Comparison of ENCODE assay signal across 1 cellular context in the genomic region with DNA sequence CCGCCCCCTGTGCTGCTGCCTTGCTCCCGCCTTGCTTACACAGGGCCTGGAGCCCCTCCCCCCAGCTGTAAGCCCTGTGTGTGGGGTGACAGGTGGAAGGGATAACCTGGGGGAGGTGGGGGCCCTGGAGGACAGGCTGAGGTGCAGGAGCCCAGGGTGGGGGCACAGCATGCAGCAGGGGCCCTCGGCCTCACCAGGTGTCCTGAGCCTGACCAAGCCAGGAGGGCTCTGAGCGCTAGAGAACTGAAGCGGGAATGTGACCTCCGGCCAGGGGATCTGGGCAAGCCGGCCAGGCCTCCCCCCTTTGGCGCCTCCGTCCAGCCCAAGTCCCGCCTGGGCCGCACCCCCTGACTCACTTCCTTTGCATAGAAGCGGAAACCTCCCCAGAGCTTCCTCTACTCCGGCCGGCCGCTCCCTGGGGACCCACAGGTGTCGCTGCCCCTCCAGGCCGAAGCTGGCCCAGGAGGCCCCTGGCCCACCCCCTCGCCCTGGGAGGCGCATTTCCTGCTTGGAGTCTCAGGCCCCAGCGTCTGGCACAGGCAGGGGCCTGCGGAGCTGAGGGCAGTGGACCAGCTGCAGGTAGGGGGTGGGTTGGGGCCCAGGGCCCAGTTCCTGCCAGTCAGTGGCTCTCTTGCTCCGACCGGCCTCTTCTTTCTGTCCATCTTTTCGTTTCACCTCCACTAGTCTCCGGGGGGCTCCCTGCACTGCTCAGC.
TF ChIP-seq lines count a peak whose summit lies in the region.

TOR4A (plus strand) TSS at position 398 of the 713 bp plus-strand sequence. CDS start 964 bp downstream, outside the sequence.

TF ChIP-seq in K562, 482 proteins besides CTCF, POLR2A, EP300 and RAD21 (continued from another document and continues in another):
- TF ChIP-seq, protein P1, sequence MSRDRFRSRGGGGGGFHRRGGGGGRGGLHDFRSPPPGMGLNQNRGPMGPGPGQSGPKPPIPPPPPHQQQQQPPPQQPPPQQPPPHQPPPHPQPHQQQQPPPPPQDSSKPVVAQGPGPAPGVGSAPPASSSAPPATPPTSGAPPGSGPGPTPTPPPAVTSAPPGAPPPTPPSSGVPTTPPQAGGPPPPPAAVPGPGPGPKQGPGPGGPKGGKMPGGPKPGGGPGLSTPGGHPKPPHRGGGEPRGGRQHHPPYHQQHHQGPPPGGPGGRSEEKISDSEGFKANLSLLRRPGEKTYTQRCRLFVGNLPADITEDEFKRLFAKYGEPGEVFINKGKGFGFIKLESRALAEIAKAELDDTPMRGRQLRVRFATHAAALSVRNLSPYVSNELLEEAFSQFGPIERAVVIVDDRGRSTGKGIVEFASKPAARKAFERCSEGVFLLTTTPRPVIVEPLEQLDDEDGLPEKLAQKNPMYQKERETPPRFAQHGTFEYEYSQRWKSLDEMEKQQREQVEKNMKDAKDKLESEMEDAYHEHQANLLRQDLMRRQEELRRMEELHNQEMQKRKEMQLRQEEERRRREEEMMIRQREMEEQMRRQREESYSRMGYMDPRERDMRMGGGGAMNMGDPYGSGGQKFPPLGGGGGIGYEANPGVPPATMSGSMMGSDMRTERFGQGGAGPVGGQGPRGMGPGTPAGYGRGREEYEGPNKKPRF (IDR thresholded peaks at IDR 0.05; ENCODE audit: low read depth, low read length) = no peak
- TF ChIP-seq PRMT5 (CRISPR knock-in tag; IDR thresholded peaks at IDR 0.05) (no peak), PHF21A (IDR thresholded peaks at IDR 0.05; ENCODE audit: borderline replicate concordance, low read depth) (no peak), SMAD2 (IDR thresholded peaks at IDR 0.05; ENCODE audit: low read depth, low read length) (no peak), ZNF445 (CRISPR knock-in tag; IDR thresholded peaks at IDR 0.05; ENCODE audit: low read depth) (no peak), RFX1 (IDR thresholded peaks at IDR 0.05) (no peak), TRIM28 (IDR thresholded peaks at IDR 0.05) (no peak), ZBTB8A (IDR thresholded peaks at IDR 0.05; ENCODE audit: partially characterized antibody) (no peak), ZMIZ1 (IDR thresholded peaks at IDR 0.05; ENCODE audit: low read depth in 2 of 2, low read length in 2 of 2) (0 out of 4 replicates have a peak, but pooled peaks of 1 of the 2 experiments have one; percentile 11), GABPB1 (CRISPR knock-in tag; IDR thresholded peaks at IDR 0.05) (peak; percentile 77; the same call in 1 of the 2 replicates), ZNF23 (CRISPR knock-in tag; IDR thresholded peaks at IDR 0.05) (no peak), HMBOX1 (IDR thresholded peaks at IDR 0.05) (no peak), ZNF253 (CRISPR knock-in tag; conservative IDR thresholded peaks at IDR 0.05) (no peak), THRAP3 (IDR thresholded peaks at IDR 0.05; ENCODE audit: borderline replicate concordance) (no peak; the same call in 1 of the 2 replicates), ZNF165 (CRISPR knock-in tag; IDR thresholded peaks at IDR 0.05; ENCODE audit: borderline replicate concordance) (no peak), TCF7L2 (IDR thresholded peaks at IDR 0.05; ENCODE audit: low read depth, low read length) (no peak), ZNF175 (CRISPR knock-in tag; IDR thresholded peaks at IDR 0.05; ENCODE audit: low read depth) (peak; percentile 55; the same call in 1 of the 2 replicates), CHD1 (IDR thresholded peaks at IDR 0.05; ENCODE audit: low read length) (no peak), TARDBP (IDR thresholded peaks at IDR 0.05) (peak; percentile 79), ZNF133 (CRISPR knock-in tag; IDR thresholded peaks at IDR 0.05) (no peak), TBP (optimal IDR thresholded peaks at IDR 0.05; ENCODE audit: low read depth, low read length) (peak; percentile 77), HES1 (IDR thresholded peaks at IDR 0.05; ENCODE audit: low read depth) (no peak), POLR2AphosphoS5 (IDR thresholded peaks at IDR 0.05; ENCODE audit: control insufficient read depth, insufficient read depth, low read depth, low read length) (peak; percentile 47; the same call in 1 of the 2 replicates), ARHGAP35 (IDR thresholded peaks at IDR 0.05; ENCODE audit: partially characterized antibody) (no peak), KLF6 (CRISPR knock-in tag; IDR thresholded peaks at IDR 0.05; ENCODE audit: borderline replicate concordance) (0 out of 2 replicates have a peak, but pooled peaks have one; percentile 51), TAF15 (IDR thresholded peaks at IDR 0.05; ENCODE audit: low read depth, low read length) (no peak), RBM25 (IDR thresholded peaks at IDR 0.05; ENCODE audit: low read depth, low read length, severe bottlenecking) (no peak), NCOA2 (IDR thresholded peaks at IDR 0.05; ENCODE audit: partially characterized antibody in 2 of 2) (no peak), ZNF57 (CRISPR knock-in tag; IDR thresholded peaks at IDR 0.05) (no peak), KLF13 (tag; IDR thresholded peaks at IDR 0.05; ENCODE audit: borderline replicate concordance, low read depth) (peak; percentile 76; the same call in 1 of the 2 replicates), MEIS2 (IDR thresholded peaks at IDR 0.05; ENCODE audit: partially characterized antibody) (no peak)
- TF ChIP-seq, protein P2, sequence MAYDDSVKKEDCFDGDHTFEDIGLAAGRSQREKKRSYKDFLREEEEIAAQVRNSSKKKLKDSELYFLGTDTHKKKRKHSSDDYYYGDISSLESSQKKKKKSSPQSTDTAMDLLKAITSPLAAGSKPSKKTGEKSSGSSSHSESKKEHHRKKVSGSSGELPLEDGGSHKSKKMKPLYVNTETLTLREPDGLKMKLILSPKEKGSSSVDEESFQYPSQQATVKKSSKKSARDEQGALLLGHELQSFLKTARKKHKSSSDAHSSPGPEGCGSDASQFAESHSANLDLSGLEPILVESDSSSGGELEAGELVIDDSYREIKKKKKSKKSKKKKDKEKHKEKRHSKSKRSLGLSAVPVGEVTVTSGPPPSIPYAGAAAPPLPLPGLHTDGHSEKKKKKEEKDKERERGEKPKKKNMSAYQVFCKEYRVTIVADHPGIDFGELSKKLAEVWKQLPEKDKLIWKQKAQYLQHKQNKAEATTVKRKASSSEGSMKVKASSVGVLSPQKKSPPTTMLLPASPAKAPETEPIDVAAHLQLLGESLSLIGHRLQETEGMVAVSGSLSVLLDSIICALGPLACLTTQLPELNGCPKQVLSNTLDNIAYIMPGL (CRISPR knock-in tag; IDR thresholded peaks at IDR 0.05) = peak; percentile 48; the same call in 1 of the 2 replicates
- TF ChIP-seq, protein P3, sequence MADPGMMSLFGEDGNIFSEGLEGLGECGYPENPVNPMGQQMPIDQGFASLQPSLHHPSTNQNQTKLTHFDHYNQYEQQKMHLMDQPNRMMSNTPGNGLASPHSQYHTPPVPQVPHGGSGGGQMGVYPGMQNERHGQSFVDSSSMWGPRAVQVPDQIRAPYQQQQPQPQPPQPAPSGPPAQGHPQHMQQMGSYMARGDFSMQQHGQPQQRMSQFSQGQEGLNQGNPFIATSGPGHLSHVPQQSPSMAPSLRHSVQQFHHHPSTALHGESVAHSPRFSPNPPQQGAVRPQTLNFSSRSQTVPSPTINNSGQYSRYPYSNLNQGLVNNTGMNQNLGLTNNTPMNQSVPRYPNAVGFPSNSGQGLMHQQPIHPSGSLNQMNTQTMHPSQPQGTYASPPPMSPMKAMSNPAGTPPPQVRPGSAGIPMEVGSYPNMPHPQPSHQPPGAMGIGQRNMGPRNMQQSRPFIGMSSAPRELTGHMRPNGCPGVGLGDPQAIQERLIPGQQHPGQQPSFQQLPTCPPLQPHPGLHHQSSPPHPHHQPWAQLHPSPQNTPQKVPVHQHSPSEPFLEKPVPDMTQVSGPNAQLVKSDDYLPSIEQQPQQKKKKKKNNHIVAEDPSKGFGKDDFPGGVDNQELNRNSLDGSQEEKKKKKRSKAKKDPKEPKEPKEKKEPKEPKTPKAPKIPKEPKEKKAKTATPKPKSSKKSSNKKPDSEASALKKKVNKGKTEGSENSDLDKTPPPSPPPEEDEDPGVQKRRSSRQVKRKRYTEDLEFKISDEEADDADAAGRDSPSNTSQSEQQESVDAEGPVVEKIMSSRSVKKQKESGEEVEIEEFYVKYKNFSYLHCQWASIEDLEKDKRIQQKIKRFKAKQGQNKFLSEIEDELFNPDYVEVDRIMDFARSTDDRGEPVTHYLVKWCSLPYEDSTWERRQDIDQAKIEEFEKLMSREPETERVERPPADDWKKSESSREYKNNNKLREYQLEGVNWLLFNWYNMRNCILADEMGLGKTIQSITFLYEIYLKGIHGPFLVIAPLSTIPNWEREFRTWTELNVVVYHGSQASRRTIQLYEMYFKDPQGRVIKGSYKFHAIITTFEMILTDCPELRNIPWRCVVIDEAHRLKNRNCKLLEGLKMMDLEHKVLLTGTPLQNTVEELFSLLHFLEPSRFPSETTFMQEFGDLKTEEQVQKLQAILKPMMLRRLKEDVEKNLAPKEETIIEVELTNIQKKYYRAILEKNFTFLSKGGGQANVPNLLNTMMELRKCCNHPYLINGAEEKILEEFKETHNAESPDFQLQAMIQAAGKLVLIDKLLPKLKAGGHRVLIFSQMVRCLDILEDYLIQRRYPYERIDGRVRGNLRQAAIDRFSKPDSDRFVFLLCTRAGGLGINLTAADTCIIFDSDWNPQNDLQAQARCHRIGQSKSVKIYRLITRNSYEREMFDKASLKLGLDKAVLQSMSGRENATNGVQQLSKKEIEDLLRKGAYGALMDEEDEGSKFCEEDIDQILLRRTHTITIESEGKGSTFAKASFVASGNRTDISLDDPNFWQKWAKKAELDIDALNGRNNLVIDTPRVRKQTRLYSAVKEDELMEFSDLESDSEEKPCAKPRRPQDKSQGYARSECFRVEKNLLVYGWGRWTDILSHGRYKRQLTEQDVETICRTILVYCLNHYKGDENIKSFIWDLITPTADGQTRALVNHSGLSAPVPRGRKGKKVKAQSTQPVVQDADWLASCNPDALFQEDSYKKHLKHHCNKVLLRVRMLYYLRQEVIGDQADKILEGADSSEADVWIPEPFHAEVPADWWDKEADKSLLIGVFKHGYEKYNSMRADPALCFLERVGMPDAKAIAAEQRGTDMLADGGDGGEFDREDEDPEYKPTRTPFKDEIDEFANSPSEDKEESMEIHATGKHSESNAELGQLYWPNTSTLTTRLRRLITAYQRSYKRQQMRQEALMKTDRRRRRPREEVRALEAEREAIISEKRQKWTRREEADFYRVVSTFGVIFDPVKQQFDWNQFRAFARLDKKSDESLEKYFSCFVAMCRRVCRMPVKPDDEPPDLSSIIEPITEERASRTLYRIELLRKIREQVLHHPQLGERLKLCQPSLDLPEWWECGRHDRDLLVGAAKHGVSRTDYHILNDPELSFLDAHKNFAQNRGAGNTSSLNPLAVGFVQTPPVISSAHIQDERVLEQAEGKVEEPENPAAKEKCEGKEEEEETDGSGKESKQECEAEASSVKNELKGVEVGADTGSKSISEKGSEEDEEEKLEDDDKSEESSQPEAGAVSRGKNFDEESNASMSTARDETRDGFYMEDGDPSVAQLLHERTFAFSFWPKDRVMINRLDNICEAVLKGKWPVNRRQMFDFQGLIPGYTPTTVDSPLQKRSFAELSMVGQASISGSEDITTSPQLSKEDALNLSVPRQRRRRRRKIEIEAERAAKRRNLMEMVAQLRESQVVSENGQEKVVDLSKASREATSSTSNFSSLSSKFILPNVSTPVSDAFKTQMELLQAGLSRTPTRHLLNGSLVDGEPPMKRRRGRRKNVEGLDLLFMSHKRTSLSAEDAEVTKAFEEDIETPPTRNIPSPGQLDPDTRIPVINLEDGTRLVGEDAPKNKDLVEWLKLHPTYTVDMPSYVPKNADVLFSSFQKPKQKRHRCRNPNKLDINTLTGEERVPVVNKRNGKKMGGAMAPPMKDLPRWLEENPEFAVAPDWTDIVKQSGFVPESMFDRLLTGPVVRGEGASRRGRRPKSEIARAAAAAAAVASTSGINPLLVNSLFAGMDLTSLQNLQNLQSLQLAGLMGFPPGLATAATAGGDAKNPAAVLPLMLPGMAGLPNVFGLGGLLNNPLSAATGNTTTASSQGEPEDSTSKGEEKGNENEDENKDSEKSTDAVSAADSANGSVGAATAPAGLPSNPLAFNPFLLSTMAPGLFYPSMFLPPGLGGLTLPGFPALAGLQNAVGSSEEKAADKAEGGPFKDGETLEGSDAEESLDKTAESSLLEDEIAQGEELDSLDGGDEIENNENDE (IDR thresholded peaks at IDR 0.05; ENCODE audit: low read depth, low read length) = no peak
- TF ChIP-seq, protein P4, sequence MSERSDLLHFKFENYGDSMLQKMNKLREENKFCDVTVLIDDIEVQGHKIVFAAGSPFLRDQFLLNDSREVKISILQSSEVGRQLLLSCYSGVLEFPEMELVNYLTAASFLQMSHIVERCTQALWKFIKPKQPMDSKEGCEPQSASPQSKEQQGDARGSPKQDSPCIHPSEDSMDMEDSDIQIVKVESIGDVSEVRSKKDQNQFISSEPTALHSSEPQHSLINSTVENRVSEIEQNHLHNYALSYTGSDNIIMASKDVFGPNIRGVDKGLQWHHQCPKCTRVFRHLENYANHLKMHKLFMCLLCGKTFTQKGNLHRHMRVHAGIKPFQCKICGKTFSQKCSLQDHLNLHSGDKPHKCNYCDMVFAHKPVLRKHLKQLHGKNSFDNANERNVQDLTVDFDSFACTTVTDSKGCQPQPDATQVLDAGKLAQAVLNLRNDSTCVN (CRISPR knock-in tag; IDR thresholded peaks at IDR 0.05) = no peak
